ENCODE assay signal across 26 cellular contexts in the genomic region with DNA sequence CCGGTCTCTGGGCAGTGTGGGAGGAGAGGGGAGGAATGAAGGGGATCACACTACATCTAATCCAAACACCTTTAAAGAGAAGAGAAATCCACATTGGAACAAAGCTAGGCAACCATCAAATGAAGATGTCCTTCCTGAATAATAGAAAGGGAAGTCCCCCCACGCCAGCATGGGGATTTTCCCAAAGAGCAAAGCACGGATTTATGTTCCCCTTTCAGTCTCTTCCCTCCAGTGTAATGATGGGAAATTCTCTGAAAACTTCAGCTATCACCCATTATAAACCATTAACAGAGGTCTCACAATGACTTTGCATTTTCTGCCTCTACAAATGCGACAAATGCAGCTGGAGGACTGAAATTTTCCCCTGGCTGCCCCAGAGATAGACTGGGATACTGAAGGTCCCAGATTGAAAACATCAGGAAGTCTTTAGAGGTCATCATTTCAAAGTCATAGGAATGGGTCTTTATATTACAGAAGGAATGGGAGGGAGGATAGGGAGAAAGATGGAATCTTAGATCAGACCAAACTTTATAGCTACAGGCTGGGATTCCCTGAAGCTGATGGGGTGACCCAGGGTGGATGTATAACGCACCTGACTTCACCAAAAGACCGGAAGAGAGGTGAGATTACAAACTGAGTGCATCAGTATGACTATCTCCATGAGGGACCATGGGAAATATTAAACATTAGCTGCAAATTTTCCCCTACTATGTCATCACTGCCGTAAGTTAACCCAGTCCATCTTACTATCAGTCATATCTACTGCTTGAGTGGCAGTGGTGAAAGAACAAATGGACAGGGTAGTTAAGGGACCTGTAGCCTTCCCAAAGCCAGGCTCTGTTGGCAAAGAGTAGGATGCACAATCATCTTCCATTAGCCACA.
DNase-seq lines count a peak whose midpoint lies in the region; ATAC-seq, FAIRE-seq and TF ChIP-seq lines count a peak whose summit lies in the region.
"Had no signal": no experiment of that assay in that cellular context is flagged by ENCODE, and none has a peak within 500 bp of the region (broad histone marks: within the 10 kb centered on the region; RNA-seq: fewer than 3 reads in every experiment).

No MANE protein-coding gene starts in this region.

- no peak overlapping the region for H3K4me3 Mint-ChIP-seq in natural killer cell treated with Interleukin-12 subunit alpha and Interleukin-12 subunit beta and Interleukin-15 and Interleukin-18, amount 100 ng/mL, for 72 hours
- no peak overlapping the region for H3K4me3 Mint-ChIP-seq in endothelial cell (ENCODE audit: unreplicated experiment)
- H3K4me3 Mint-ChIP-seq: activated CD8-positive, alpha-beta T cell treated with anti-CD3 and anti-CD28 coated beads for 36 hours; dendritic cell treated with granulocyte-macrophage colony-stimulating factor and Interleukin-4, amounts not matched to agents 40 ng/mL and 50 ng/mL, for 4 days; naive thymus-derived CD8-positive, alpha-beta T cell; T-cell had no signal

- H3K27ac Mint-ChIP-seq in natural killer cell treated with Interleukin-12 subunit alpha and Interleukin-12 subunit beta and Interleukin-15 and Interleukin-18, amount 100 ng/mL, for 72 hours = no peak overlapping the region
- H3K27ac Mint-ChIP-seq in endothelial cell (ENCODE audit: unreplicated experiment) = no peak overlapping the region
- H3K27ac Mint-ChIP-seq: activated CD8-positive, alpha-beta T cell treated with anti-CD3 and anti-CD28 coated beads for 36 hours; dendritic cell treated with granulocyte-macrophage colony-stimulating factor and Interleukin-4, amounts not matched to agents 40 ng/mL and 50 ng/mL, for 4 days; naive thymus-derived CD8-positive, alpha-beta T cell; T-cell had no signal

- H3K9me3 Mint-ChIP-seq in natural killer cell treated with Interleukin-12 subunit alpha and Interleukin-12 subunit beta and Interleukin-15 and Interleukin-18, amount 100 ng/mL, for 72 hours = no peaks in the 10 kb centered on the region
- no peaks in the 10 kb centered on the region for H3K9me3 Mint-ChIP-seq in endothelial cell (ENCODE audit: unreplicated experiment)
- H3K9me3 Mint-ChIP-seq: activated CD8-positive, alpha-beta T cell treated with anti-CD3 and anti-CD28 coated beads for 36 hours; dendritic cell treated with granulocyte-macrophage colony-stimulating factor and Interleukin-4, amounts not matched to agents 40 ng/mL and 50 ng/mL, for 4 days; naive thymus-derived CD8-positive, alpha-beta T cell had no signal

- H3K27me3 Mint-ChIP-seq in natural killer cell treated with Interleukin-12 subunit alpha and Interleukin-12 subunit beta and Interleukin-15 and Interleukin-18, amount 100 ng/mL, for 72 hours = peaks cover 0 to 2% of the 10 kb centered on the region in 2 donors
- no peaks in the 10 kb centered on the region for H3K27me3 Mint-ChIP-seq in endothelial cell (ENCODE audit: unreplicated experiment)
- H3K27me3 Mint-ChIP-seq: T-cell had no signal

- ATAC-seq in GM19463 (IDR thresholded peaks at IDR 0.05; ENCODE audit: unreplicated experiment) (peak; percentile 62), HG02884 (IDR thresholded peaks at IDR 0.05; ENCODE audit: unreplicated experiment) (peak; percentile 59), HG03571 (IDR thresholded peaks at IDR 0.05; ENCODE audit: unreplicated experiment) (peak; percentile 35), GM18858 (IDR thresholded peaks at IDR 0.05; ENCODE audit: unreplicated experiment) (no peak)
- ATAC-seq in natural killer cell treated with Interleukin-12 subunit alpha and Interleukin-12 subunit beta and Interleukin-15 and Interleukin-18, amount 100 ng/mL, for 72 hours = no peak
- ATAC-seq: activated CD8-positive, alpha-beta T cell treated with anti-CD3 and anti-CD28 coated beads for 36 hours; left ventricle myocardium superior; naive thymus-derived CD8-positive, alpha-beta T cell; T-cell had no signal

- peaks cover 25 to 27% of the 10 kb centered on the region in 2 donors for H3K4me1 Mint-ChIP-seq in natural killer cell treated with Interleukin-12 subunit alpha and Interleukin-12 subunit beta and Interleukin-15 and Interleukin-18, amount 100 ng/mL, for 72 hours (ENCODE audit: low read depth in 2 of 2)
- H3K4me1 Mint-ChIP-seq in endothelial cell (ENCODE audit: unreplicated experiment) = peaks cover 4% of the 10 kb centered on the region

- DNase-seq in GM12892 (ENCODE audit: insufficient read length) = no peak
- no peak for DNase-seq in natural killer cell treated with Interleukin-12 subunit alpha and Interleukin-12 subunit beta and Interleukin-15 and Interleukin-18, amount 100 ng/mL, for 72 hours (ENCODE audit: low spot score)
- no peak for DNase-seq in endothelial cell (ENCODE audit: low spot score)
- DNase-seq in AG20443 (ENCODE audit: low spot score) = no peak
- DNase-seq: ACHN; activated CD4-positive, CD25-positive, alpha-beta regulatory T cell treated with anti-CD3 and anti-CD28 coated beads, Interleukin-2, amount 50 U/mL, for 72 hours; activated CD8-positive, alpha-beta T cell treated with anti-CD3 and anti-CD28 coated beads for 36 hours; activated gamma-delta T cell; C1 segment of cervical spinal cord; central memory CD4-positive, alpha-beta T cell; left ventricle myocardium superior; midbrain; naive thymus-derived CD8-positive, alpha-beta T cell; NCI-H146; NCI-H510A; T-cell had no signal

- no peak for TF ChIP-seq POLR2A in GM12892 (IDR thresholded peaks at IDR 0.05; ENCODE audit: low read depth, low read length)

- H3K36me3 Mint-ChIP-seq in natural killer cell treated with Interleukin-12 subunit alpha and Interleukin-12 subunit beta and Interleukin-15 and Interleukin-18, amount 100 ng/mL, for 72 hours = no peaks in the 10 kb centered on the region
- no peaks in the 10 kb centered on the region for H3K36me3 Mint-ChIP-seq in endothelial cell (ENCODE audit: low read depth, unreplicated experiment)
- H3K36me3 Mint-ChIP-seq: naive thymus-derived CD8-positive, alpha-beta T cell; T-cell had no signal

- peak; percentile 27 for FAIRE-seq in GM12892 (lab: Jason Lieb, UNC)
- FAIRE-seq: endometrium, HTR-8/SVneo, RCC 7860, TTC549, urothelium cell line had no signal

- TF ChIP-seq CTCF in endothelial cell (IDR thresholded peaks at IDR 0.05; ENCODE audit: unreplicated experiment) = no peak

Comparison
In these comparisons a context has a peak if more than half of its experiments do, and no peak if none do; other contexts are left out.
1. ATAC-seq: peak in GM19463 (single experiment), HG02884 (single experiment) and HG03571 (single experiment); none in natural killer cell treated with Interleukin-12 subunit alpha and Interleukin-12 subunit beta and Interleukin-15 and Interleukin-18, amount 100 ng/mL, for 72 hours (0 of 2) and GM18858 (single experiment).